In the genomic region with DNA sequence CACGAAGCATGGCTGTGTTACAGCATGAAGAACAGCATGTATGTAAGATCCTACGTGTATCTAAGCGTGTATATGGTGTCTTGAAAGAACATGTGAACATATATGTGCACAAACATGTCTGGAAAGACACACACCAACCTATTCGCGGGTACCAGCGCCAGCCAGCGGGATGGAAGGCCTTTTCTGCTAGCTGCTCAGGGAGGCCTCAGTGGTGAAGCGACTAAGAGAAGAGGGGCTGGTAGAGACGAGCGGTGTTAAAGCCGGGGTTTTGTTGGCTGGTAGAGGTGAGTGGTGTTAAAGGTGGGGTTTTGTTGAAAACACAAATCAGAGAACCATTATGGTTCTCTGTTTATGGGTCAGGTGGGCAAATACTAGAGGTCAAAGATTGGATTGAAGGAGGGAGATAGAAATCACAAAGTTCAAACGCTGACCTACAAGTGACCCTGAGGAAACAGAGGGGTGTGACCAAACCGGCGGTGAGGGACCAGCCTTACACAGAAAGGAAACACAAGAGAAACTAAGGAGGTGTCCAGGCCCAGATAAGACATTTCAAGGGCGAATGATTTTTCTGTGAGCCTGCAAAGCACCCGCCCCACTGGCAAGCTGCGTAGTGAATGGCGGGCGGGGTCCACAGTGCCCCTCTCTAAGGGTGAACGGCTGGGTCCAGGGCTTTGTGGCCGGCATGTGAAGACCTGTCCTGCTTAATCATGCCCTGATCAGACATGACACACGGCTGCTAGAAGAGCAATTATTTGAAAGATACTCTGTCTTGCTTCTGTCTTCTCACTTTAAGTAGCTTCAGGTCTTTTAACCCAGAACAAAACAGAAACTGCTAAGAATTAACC, we compare ENCODE assay signal across 10 cellular contexts. TPM values are rescaled to one million over a fixed set of nuclear protein-coding genes. Genes with fewer than 3 reads are reported as not detected.
DNase-seq lines count a peak whose midpoint lies in the region; ATAC-seq and TF ChIP-seq lines count a peak whose summit lies in the region.
"Had no signal": no experiment of that assay in that cellular context is flagged by ENCODE, and none has a peak within 500 bp of the region (broad histone marks: within the 10 kb centered on the region; RNA-seq: fewer than 3 reads in every experiment).

No MANE protein-coding gene starts in this region.

- H3K27me3 ChIP-seq in mesenchymal stem cell (ENCODE audit: control insufficient read depth in 1 of 2, insufficient read depth in 1 of 2, low read length in 2 of 2): no peaks in the 10 kb centered on the region

- H3K27me3 Mint-ChIP-seq in activated naive CD4-positive, alpha-beta T cell treated with anti-CD3 and anti-CD28 coated beads for 36 hours (ENCODE audit: low read depth): no peaks in the 10 kb centered on the region
- no peaks in the 10 kb centered on the region for H3K27me3 Mint-ChIP-seq in chondrocyte (ENCODE audit: low read depth)
- H3K27me3 Mint-ChIP-seq in type B pancreatic cell: no peaks in the 10 kb centered on the region

- peaks cover 10 to 15% of the 10 kb centered on the region in 2 experiments for H3K36me3 ChIP-seq in mesenchymal stem cell (ENCODE audit: control insufficient read depth in 1 of 2, insufficient read depth in 2 of 2, low read depth in 1 of 2, low read length in 2 of 2)

- H3K23ac ChIP-seq in mesenchymal stem cell (ENCODE audit: low read length in 2 of 2): no peak overlapping the region

- H2AFZ ChIP-seq in mesenchymal stem cell (ENCODE audit: low read depth, low read length): no peak overlapping the region

- no peak overlapping the region for H2BK12ac ChIP-seq in mesenchymal stem cell (ENCODE audit: low read length in 2 of 2)

- H3K9ac ChIP-seq in mesenchymal stem cell (ENCODE audit: low read length): peak overlapping the region; percentile 21

- peaks cover 83% of the 10 kb centered on the region for H3K4me1 Mint-ChIP-seq in activated naive CD4-positive, alpha-beta T cell treated with anti-CD3 and anti-CD28 coated beads for 36 hours (ENCODE audit: low read depth)
- peaks cover 70% of the 10 kb centered on the region for H3K4me1 Mint-ChIP-seq in chondrocyte (ENCODE audit: low read depth)
- peaks cover 62% of the 10 kb centered on the region for H3K4me1 Mint-ChIP-seq in type B pancreatic cell (ENCODE audit: unreplicated experiment)

- H3K27ac Mint-ChIP-seq in activated naive CD4-positive, alpha-beta T cell treated with anti-CD3 and anti-CD28 coated beads for 36 hours: peak overlapping the region; percentile 95
- H3K27ac Mint-ChIP-seq in chondrocyte (ENCODE audit: unreplicated experiment): peak overlapping the region; percentile 19
- H3K27ac Mint-ChIP-seq in type B pancreatic cell: peak overlapping the region; percentile 69

- peaks cover 24% of the 10 kb centered on the region for H3K4me1 ChIP-seq in mesenchymal stem cell (ENCODE audit: control insufficient read depth, insufficient read depth, low read depth, low read length)

- H3K18ac ChIP-seq in mesenchymal stem cell (ENCODE audit: low read depth in 1 of 2, low read length in 2 of 2): peak overlapping the region in 1 of 2 experiments; percentile 33

- no peak overlapping the region for H2BK120ac ChIP-seq in mesenchymal stem cell (ENCODE audit: low read depth, low read length)

- peak overlapping the region; percentile 53 for H3K4me2 ChIP-seq in mesenchymal stem cell (ENCODE audit: low read length, poor library complexity, severe bottlenecking)

- H3K4me3 Mint-ChIP-seq in activated naive CD4-positive, alpha-beta T cell treated with anti-CD3 and anti-CD28 coated beads for 36 hours: no peak overlapping the region
- H3K4me3 Mint-ChIP-seq in chondrocyte (ENCODE audit: unreplicated experiment) (no peak overlapping the region), type B pancreatic cell (peak overlapping the region; percentile 53)

- no peak overlapping the region for H4K8ac ChIP-seq in mesenchymal stem cell (ENCODE audit: low read length)

- H3K27ac ChIP-seq in mesenchymal stem cell (ENCODE audit: low read length, poor library complexity, severe bottlenecking): peak overlapping the region; percentile 85

- peaks cover 30% of the 10 kb centered on the region for H3K36me3 Mint-ChIP-seq in activated naive CD4-positive, alpha-beta T cell treated with anti-CD3 and anti-CD28 coated beads for 36 hours (ENCODE audit: low read depth)
- no peaks in the 10 kb centered on the region for H3K36me3 Mint-ChIP-seq in chondrocyte (ENCODE audit: low read depth)
- H3K36me3 Mint-ChIP-seq in type B pancreatic cell: peaks cover 11% of the 10 kb centered on the region

- CTCF ChIA-PET in activated naive CD4-positive, alpha-beta T cell treated with anti-CD3 and anti-CD28 coated beads for 36 hours (lab: Charles Lee): interaction anchor here (1.2 kb wide), 1 partner anchor 19 kb away, joined by 3 read pairs; no protein-coding TSS in a partner anchor

- 89% methylated on average over 21 of the region's 22 CpGs for WGBS in mesenchymal stem cell

- H3K9me3 ChIP-seq in mesenchymal stem cell (ENCODE audit: control insufficient read depth, low read length): no peaks in the 10 kb centered on the region

- H3K4ac ChIP-seq in mesenchymal stem cell (ENCODE audit: low read depth in 1 of 2, low read length in 2 of 2): no peak overlapping the region

- DNase-seq in activated naive CD4-positive, alpha-beta T cell treated with anti-CD3 and anti-CD28 coated beads for 36 hours: no peak
- no peak for DNase-seq in activated naive CD4-positive, alpha-beta T cell (lab: John Stamatoyannopoulos, UW)
- peak; percentile 52 for DNase-seq in chondrocyte (ENCODE audit: low spot score)
- DNase-seq in mesenchymal stem cell: no peak
- no peak for DNase-seq in type B pancreatic cell (ENCODE audit: extremely low spot score, unreplicated experiment)
- DNase-seq in NCI-H2171 treated with DMSO at 0.1 percent for 48 hours (lab: John Stamatoyannopoulos, UW): no peak
- DNase-seq: activated effector memory CD4-positive, alpha-beta T cell treated with anti-CD3 and anti-CD28 coated beads, Interleukin-2, amount 50 U/mL, for 16 hours; effector CD4-positive, alpha-beta T cell had no signal

- no peak overlapping the region for H3K14ac ChIP-seq in mesenchymal stem cell (ENCODE audit: low read length in 2 of 2)

- no peak overlapping the region for H2BK15ac ChIP-seq in mesenchymal stem cell (ENCODE audit: low read depth, poor library complexity, severe bottlenecking)

- no peak for ATAC-seq in HG03280 (IDR thresholded peaks at IDR 0.05; ENCODE audit: unreplicated experiment)
- ATAC-seq in GM18909 (IDR thresholded peaks at IDR 0.05; ENCODE audit: poor library complexity, unreplicated experiment): no peak

- H3K79me1 ChIP-seq in mesenchymal stem cell (replicated peaks; ENCODE audit: low read length, poor library complexity, severe bottlenecking): peaks cover 8% of the 10 kb centered on the region

- no peaks in the 10 kb centered on the region for H3K9me3 Mint-ChIP-seq in activated naive CD4-positive, alpha-beta T cell treated with anti-CD3 and anti-CD28 coated beads for 36 hours
- H3K9me3 Mint-ChIP-seq in chondrocyte (ENCODE audit: low read depth) (no peaks in the 10 kb centered on the region), type B pancreatic cell (no peaks in the 10 kb centered on the region)

- no peak for TF ChIP-seq CTCF in chondrocyte (IDR thresholded peaks at IDR 0.05)
- no peak for TF ChIP-seq CTCF in type B pancreatic cell (conservative IDR thresholded peaks at IDR 0.05)

- H3K4me3 ChIP-seq in mesenchymal stem cell (ENCODE audit: insufficient read depth in 1 of 2, low read depth in 1 of 2, low read length in 2 of 2): peak overlapping the region in 1 of 2 experiments; percentile 19

- H2AK5ac ChIP-seq in mesenchymal stem cell (ENCODE audit: low read length, severe bottlenecking): peak overlapping the region; percentile 87

- H2BK5ac ChIP-seq in mesenchymal stem cell (ENCODE audit: low read depth, low read length, poor library complexity, severe bottlenecking): no peak overlapping the region

- no peak overlapping the region for H4K91ac ChIP-seq in mesenchymal stem cell (ENCODE audit: low read length)

- intact Hi-C loops in activated naive CD4-positive, alpha-beta T cell treated with anti-CD3 and anti-CD28 coated beads for 36 hours (cut with micrococcal nuclease): loop anchor here (1.0 kb wide), 3 partner anchors 9 to 48 kb away; a partner anchor contains a TSS

RNA-seq across cellular contexts. Expression of a gene that starts 8.1 kb away (rescaled TPM):
- total RNA-seq in activated naive CD4-positive, alpha-beta T cell treated with anti-CD3 and anti-CD28 coated beads for 36 hours: 10 to 100 TPM; 12.4 to 13.9 TPM
- 28.0 to 29.6 TPM (median 29.6 TPM) in 3 replicates for total RNA-seq in chondrocyte
- 24.1 TPM for polyA plus RNA-seq in mesenchymal stem cell (2013, experiment 1 of 2)
- polyA plus RNA-seq in mesenchymal stem cell (2013, experiment 2 of 2): 23.5 TPM
- 23.5 and 32.3 TPM in 2 replicates for total RNA-seq in type B pancreatic cell (ENCODE audit: low replicate concordance)

Comparison
In these comparisons a context has a peak if more than half of its experiments do, and no peak if none do; other contexts are left out.
1. H3K27ac Mint-ChIP-seq: peak in every context shown above with its lines; median percentile 95 in activated naive CD4-positive, alpha-beta T cell treated with anti-CD3 and anti-CD28 coated beads for 36 hours; 69 in type B pancreatic cell; 19 in chondrocyte.